In genomic region chr14:96086032-96086431, GRCh38 we compare ENCODE assay signal across 2 cellular contexts.
TF ChIP-seq lines count a peak whose summit lies in the region.

No MANE protein-coding gene starts in this region.

TF ChIP-seq in A549, 52 proteins besides CTCF, POLR2A, EP300 and RAD21:
- TF ChIP-seq ATOH8 (CRISPR knock-in tag; IDR thresholded peaks at IDR 0.05; ENCODE audit: low read depth): no peak
- TF ChIP-seq FOSL2 (IDR thresholded peaks at IDR 0.05): peak; percentile 25; the same call in 1 of the 2 replicates
- TF ChIP-seq FOSL2 (CRISPR knock-in tag; IDR thresholded peaks at IDR 0.05): peak; percentile 41
TF ChIP-seq in A549: peak in this region for 1.

TF ChIP-seq in HCT116, 20 proteins besides CTCF, POLR2A, EP300 and RAD21 (continued from another document):
- no peak for TF ChIP-seq ATF3 (IDR thresholded peaks at IDR 0.05)
- TF ChIP-seq TCF7L2 (IDR thresholded peaks at IDR 0.05; ENCODE audit: borderline replicate concordance, extremely low read depth, insufficient read depth, insufficient read length): no peak
- TF ChIP-seq ZNF274 (IDR thresholded peaks at IDR 0.05; ENCODE audit: low read depth, low read length): no peak
- peak; percentile 52 for TF ChIP-seq JUND (IDR thresholded peaks at IDR 0.05)
- TF ChIP-seq SP1 (IDR thresholded peaks at IDR 0.05; ENCODE audit: low read depth): no peak; the same call in 1 of the 2 replicates
